8 cellular contexts compared by ENCODE assay signal in the genomic region with DNA sequence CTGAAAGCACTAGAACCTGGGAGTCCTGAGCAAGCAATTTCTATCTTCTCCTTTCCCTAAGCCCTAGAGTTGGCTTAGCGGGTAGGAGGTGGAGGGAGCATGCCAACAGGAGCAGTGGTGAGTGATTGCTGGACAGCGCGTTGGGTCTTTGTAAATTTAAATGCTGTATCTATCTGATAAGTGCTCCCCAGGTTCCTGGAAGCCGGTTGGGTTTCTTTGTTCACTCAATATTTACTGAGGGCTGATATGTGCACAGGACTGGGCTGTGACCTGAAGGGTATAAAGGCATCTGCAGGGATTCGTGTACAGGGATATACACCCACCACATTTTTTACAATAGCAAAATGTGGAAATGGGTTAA. TPM values are rescaled to one million over a fixed set of nuclear protein-coding genes. Genes with fewer than 3 reads are reported as not detected.
A peak's percentile ranks its signal among the peaks of the same experiment; 100 is the strongest.
DNase-seq lines count a peak whose midpoint lies in the region; FAIRE-seq and TF ChIP-seq lines count a peak whose summit lies in the region.

No MANE protein-coding gene starts in this region.

- H3K36me3 Mint-ChIP-seq in activated naive CD8-positive, alpha-beta T cell treated with anti-CD3 and anti-CD28 coated beads for 36 hours, result peaks cover 5% of the 10 kb centered on the region
- H3K36me3 Mint-ChIP-seq in type B pancreatic cell, result no peaks in the 10 kb centered on the region

- H3K4me1 ChIP-seq in left ventricle myocardium inferior, result peaks cover 53% of the 10 kb centered on the region
- peaks cover 0 to 7% of the 10 kb centered on the region in 2 donors for H3K4me1 ChIP-seq in kidney (ENCODE audit: control insufficient read depth in 1 of 2, insufficient read depth in 1 of 2, low read depth in 1 of 2, low read length in 2 of 2)

- H3K27me3 Mint-ChIP-seq in activated naive CD8-positive, alpha-beta T cell treated with anti-CD3 and anti-CD28 coated beads for 36 hours, result peaks cover 7% of the 10 kb centered on the region
- H3K27me3 Mint-ChIP-seq in type B pancreatic cell, result peaks cover 9% of the 10 kb centered on the region

- H3K36me3 ChIP-seq in left ventricle myocardium inferior (no peaks in the 10 kb centered on the region), kidney (ENCODE audit: control insufficient read depth in 1 of 2, insufficient read depth in 2 of 2, low read length in 2 of 2) (no peaks in the 10 kb centered on the region)

- no peak overlapping the region for H3K27ac Mint-ChIP-seq in activated naive CD8-positive, alpha-beta T cell treated with anti-CD3 and anti-CD28 coated beads for 36 hours
- H3K27ac Mint-ChIP-seq in type B pancreatic cell, result peak overlapping the region; percentile 37

- DNase-seq in left ventricle myocardium inferior (no peak), cardiac septum (ENCODE audit: low spot score) (no peak), kidney (no peak), type B pancreatic cell (ENCODE audit: extremely low spot score, unreplicated experiment) (no peak), COR-L47 (lab: John Stamatoyannopoulos, UW) (no peak), HT-29 (ENCODE audit: low spot score) (no peak), A172 (ENCODE audit: low spot score) (no peak)
- DNase-seq in activated naive CD8-positive, alpha-beta T cell treated with anti-CD3 and anti-CD28 coated beads for 36 hours, result no peak

- no peak overlapping the region for H3K9ac ChIP-seq in kidney (ENCODE audit: low read length in 2 of 2)

- no peaks in the 10 kb centered on the region for H3K9me3 Mint-ChIP-seq in activated naive CD8-positive, alpha-beta T cell treated with anti-CD3 and anti-CD28 coated beads for 36 hours
- no peaks in the 10 kb centered on the region for H3K9me3 Mint-ChIP-seq in type B pancreatic cell

- H3K27ac ChIP-seq in left ventricle myocardium inferior (replicated peaks) (no peak overlapping the region), kidney (ENCODE audit: low read depth in 2 of 2, low read length in 2 of 2) (no peak overlapping the region)

- FAIRE-seq in kidney (lab: Jason Lieb, UNC), result no peak

- H3K4me3 ChIP-seq in left ventricle myocardium inferior, result peak overlapping the region; percentile 99
- H3K4me3 ChIP-seq in kidney (ENCODE audit: low read length in 2 of 2), result peak overlapping the region; percentile 60 to 75

- intact Hi-C loops in left ventricle myocardium inferior (cut with micrococcal nuclease) (no loop called here), cardiac septum (cut with DNase I) (no loop called here), kidney (cut with DNase I) (no loop called here)

- peak overlapping the region; percentile 86 for H3K4me3 Mint-ChIP-seq in activated naive CD8-positive, alpha-beta T cell treated with anti-CD3 and anti-CD28 coated beads for 36 hours
- H3K4me3 Mint-ChIP-seq in type B pancreatic cell, result peak overlapping the region; percentile 94

- H3K4me1 Mint-ChIP-seq in activated naive CD8-positive, alpha-beta T cell treated with anti-CD3 and anti-CD28 coated beads for 36 hours, result peaks cover 41% of the 10 kb centered on the region
- H3K4me1 Mint-ChIP-seq in type B pancreatic cell (ENCODE audit: unreplicated experiment), result peaks cover 42% of the 10 kb centered on the region

- H3K9me3 ChIP-seq in left ventricle myocardium inferior (replicated peaks) (no peaks in the 10 kb centered on the region), kidney (ENCODE audit: control insufficient read depth in 1 of 2, low read length in 2 of 2) (no peaks in the 10 kb centered on the region)

- TF ChIP-seq CTCF in left ventricle myocardium inferior (IDR thresholded peaks at IDR 0.05; ENCODE audit: borderline replicate concordance) (no peak), kidney (IDR thresholded peaks at IDR 0.05; ENCODE audit: borderline replicate concordance, extremely low read depth, insufficient read depth) (no peak), type B pancreatic cell (conservative IDR thresholded peaks at IDR 0.05) (no peak)

- H3K27me3 ChIP-seq in left ventricle myocardium inferior (ENCODE audit: low read depth), result no peaks in the 10 kb centered on the region

RNA-seq across cellular contexts. Expression of gene PDIA5, which starts 2.2 kb away (rescaled TPM):
- total RNA-seq in left ventricle myocardium inferior, result 6.0 TPM
- total RNA-seq in cardiac septum, result 8.8 TPM
- total RNA-seq in activated naive CD8-positive, alpha-beta T cell treated with anti-CD3 and anti-CD28 coated beads for 36 hours, result 10 to 100 TPM; 17.8 to 23.2 TPM
- 27.9 TPM for total RNA-seq in kidney
- 19.9 TPM for polyA plus RNA-seq in kidney (ENCODE audit: insufficient read depth, low read depth, low replicate concordance)
- 28.5 and 48.4 TPM in 2 replicates for total RNA-seq in type B pancreatic cell (ENCODE audit: low replicate concordance)
- 18.5 and 22.8 TPM in 2 replicates for total RNA-seq in HT-29 (2014; rRNA removed; shearing (Covaris generic))
- total RNA-seq in A172 (2014; rRNA removed; shearing (Covaris generic)), result 15.0 and 16.5 TPM in 2 replicates

RNA-seq across cellular contexts. Expression of gene SEMA5B, which starts 41.4 kb away (rescaled TPM):
- total RNA-seq in left ventricle myocardium inferior (5.3 TPM), cardiac septum (21.1 TPM), kidney (8.4 TPM), type B pancreatic cell (ENCODE audit: low replicate concordance) (0.50 and 12.8 TPM in 2 replicates)
- not detected for total RNA-seq in activated naive CD8-positive, alpha-beta T cell treated with anti-CD3 and anti-CD28 coated beads for 36 hours
- polyA plus RNA-seq in kidney (ENCODE audit: insufficient read depth, low read depth, low replicate concordance), result 6.6 TPM
- total RNA-seq in HT-29 (2014; rRNA removed; shearing (Covaris generic)), result not detected in 2 replicates
- total RNA-seq in A172 (2014; rRNA removed; shearing (Covaris generic)), result not detected in 2 replicates
